Comparison of ENCODE assay signal across 9 cellular contexts in genomic region chr19:39413269-39413902, GRCh38. TPM values are rescaled to one million over a fixed set of nuclear protein-coding genes. Genes with fewer than 3 reads are reported as not detected.
DNase-seq lines count a peak whose midpoint lies in the region; FAIRE-seq and TF ChIP-seq lines count a peak whose summit lies in the region.
"Had no signal": no experiment of that assay in that cellular context is flagged by ENCODE, and none has a peak within 500 bp of the region (broad histone marks: within the 10 kb centered on the region; RNA-seq: fewer than 3 reads in every experiment).

No MANE protein-coding gene starts in this region.

- no peak overlapping the region for H2AFZ ChIP-seq in H9 (ENCODE audit: low read length)
- peak overlapping the region; percentile 73 for H2AFZ ChIP-seq in SU-DHL-6 (ENCODE audit: low read depth, low read length, severe bottlenecking)

- H3K4me1 ChIP-seq in A673 (ENCODE audit: insufficient read depth, low read length, poor library complexity, severe bottlenecking): peaks cover 39% of the 10 kb centered on the region
- peaks cover 4% of the 10 kb centered on the region; the same call in 1 of the 2 replicates for H3K4me1 ChIP-seq in H9 (ENCODE audit: insufficient read depth, low read length)
- H3K4me1 ChIP-seq in ectodermal cell (ENCODE audit: control insufficient read depth, insufficient read depth, low read length): peaks cover 32% of the 10 kb centered on the region
- H3K4me1 ChIP-seq in mesendoderm (ENCODE audit: control insufficient read depth, low read depth, low read length): peaks cover 16% of the 10 kb centered on the region

- H2BK120ac ChIP-seq in H9 (ENCODE audit: low read depth, low read length, poor library complexity, severe bottlenecking): peak overlapping the region; percentile 26
- H2BK120ac ChIP-seq in mesendoderm (ENCODE audit: low read depth, low read length): peak overlapping the region; percentile 73

- H3K27me3 ChIP-seq in A673 (replicated peaks; ENCODE audit: insufficient read depth, low read depth, low read length, poor library complexity) (no peaks in the 10 kb centered on the region), H9 (ENCODE audit: insufficient read depth, low read length) (no peaks in the 10 kb centered on the region), SU-DHL-6 (ENCODE audit: low read length) (no peaks in the 10 kb centered on the region), ectodermal cell (ENCODE audit: control insufficient read depth, insufficient read depth, low read length, poor library complexity, severe bottlenecking) (no peaks in the 10 kb centered on the region), mesendoderm (ENCODE audit: insufficient read depth, low read length, poor library complexity) (no peaks in the 10 kb centered on the region)

- CTCF ChIA-PET in A673 (lab: Charles Lee): interaction anchor here (0.6 to 1.5 kb wide), 2 partner anchors 22 to 71 kb away, joined by 3 to 5 read pairs; partner anchors contain the start of genes RPS16 and SAMD4B

- H3K18ac ChIP-seq in H9 (ENCODE audit: insufficient read length, low read depth, low read length) (peak overlapping the region; percentile 83), mesendoderm (ENCODE audit: low read length) (peak overlapping the region; percentile 98)

- H4K5ac ChIP-seq in H9 (ENCODE audit: insufficient read length, low read depth, low read length) (no peak overlapping the region), mesendoderm (ENCODE audit: low read length) (no peak overlapping the region)

- no peak overlapping the region for H2BK12ac ChIP-seq in H9 (ENCODE audit: insufficient read length, low read depth, low read length)

- H3K4me1 Mint-ChIP-seq in H9: peaks cover 34 to 43% of the 10 kb centered on the region in 2 experiments

- H3K9me3 ChIP-seq in A673 (ENCODE audit: low read depth, low read length, poor library complexity, severe bottlenecking) (no peaks in the 10 kb centered on the region), H9 (ENCODE audit: control insufficient read depth, low read depth, low read length) (no peaks in the 10 kb centered on the region), SU-DHL-6 (ENCODE audit: insufficient read depth, low read length) (no peaks in the 10 kb centered on the region), ectodermal cell (ENCODE audit: control insufficient read depth, low read length) (no peaks in the 10 kb centered on the region)

- peaks cover 25% of the 10 kb centered on the region for H3K36me3 ChIP-seq in A673 (ENCODE audit: insufficient read depth, low read length, poor library complexity, severe bottlenecking)
- H3K36me3 ChIP-seq in SU-DHL-6 (ENCODE audit: low read length): no peaks in the 10 kb centered on the region
- peaks cover 10% of the 10 kb centered on the region for H3K36me3 ChIP-seq in ectodermal cell (ENCODE audit: control insufficient read depth, insufficient read depth, low read length)
- no peaks in the 10 kb centered on the region for H3K36me3 ChIP-seq in mesendoderm (ENCODE audit: control insufficient read depth, insufficient read depth, low read length)

- peak overlapping the region; percentile 85 for H3K9ac ChIP-seq in H9 (ENCODE audit: extremely low read depth, insufficient read length, low read length)
- peak overlapping the region; percentile 100 for H3K9ac ChIP-seq in SU-DHL-6 (ENCODE audit: low read length)
- peak overlapping the region; percentile 98 for H3K9ac ChIP-seq in mesendoderm (ENCODE audit: low read length)

- peak overlapping the region; percentile 74 for H3K14ac ChIP-seq in H9 (ENCODE audit: insufficient read depth, low read length)

- peaks cover 2% of the 10 kb centered on the region for H4K20me1 ChIP-seq in H9 (ENCODE audit: control insufficient read depth, insufficient read depth, insufficient read length)
- H4K20me1 ChIP-seq in SU-DHL-6 (ENCODE audit: low read depth, low read length): no peaks in the 10 kb centered on the region

- H3K4me3 ChIP-seq in A673 (ENCODE audit: low read depth, low read length, poor library complexity, severe bottlenecking): peak overlapping the region; percentile 100
- H3K4me3 ChIP-seq in SU-DHL-6 (ENCODE audit: insufficient read depth, low read length, poor library complexity, severe bottlenecking): peak overlapping the region; percentile 100
- peak overlapping the region; percentile 91 for H3K4me3 ChIP-seq in ectodermal cell (ENCODE audit: insufficient read depth, low read depth, low read length)
- peak overlapping the region; percentile 84 for H3K4me3 ChIP-seq in mesendoderm (ENCODE audit: low read length)

- H4K8ac ChIP-seq in H9 (replicated peaks; ENCODE audit: insufficient read length, low read depth, low read length) (no peak overlapping the region), mesendoderm (ENCODE audit: low read depth, low read length) (peak overlapping the region; percentile 78)

- no peaks in the 10 kb centered on the region; a peak in 1 of 5 replicates for H3K9me3 Mint-ChIP-seq in H9

- peak overlapping the region; percentile 96 to 97 for H3K4me3 Mint-ChIP-seq in H9

- BruUV-seq in A673 (replicated peaks; lab: Mats Ljungman, UMichigan): no TSS peak

- WGBS in H9 (ENCODE audit: extremely low coverage, insufficient read length, low lambda C conversion rate): no CpG with 5 or more reads among the region's 55 CpGs
- WGBS in ectodermal cell, 2 experiments: 0 to 1% methylated on average over 55 of the region's 55 CpGs
- no CpG with 5 or more reads among the region's 55 CpGs for WGBS in mesendoderm (ENCODE audit: extremely low coverage, insufficient coverage, low lambda C conversion rate)

- in situ Hi-C loops in G401 (cut with HindIII; ENCODE audit: low sequenced_read_pairs): no loop called here

- H3K23me2 ChIP-seq in H9 (ENCODE audit: insufficient read length, low read depth, low read length, poor library complexity, severe bottlenecking): peaks cover 7% of the 10 kb centered on the region

- H2BK15ac ChIP-seq in H9 (ENCODE audit: low read depth, low read length) (no peak overlapping the region), mesendoderm (replicated peaks; ENCODE audit: low read depth) (no peak overlapping the region)

- H2AK5ac ChIP-seq in H9 (ENCODE audit: insufficient read length, low read length): no peak overlapping the region
- peak overlapping the region; percentile 20 for H2AK5ac ChIP-seq in mesendoderm (ENCODE audit: low read length)

- H3K4ac ChIP-seq in H9 (ENCODE audit: low read depth, low read length): no peak overlapping the region; the same call in 1 of the 2 replicates
- H3K4ac ChIP-seq in mesendoderm (ENCODE audit: low read depth, low read length): peak overlapping the region; percentile 98

- intact Hi-C loops in A673 (cut with micrococcal nuclease; ENCODE audit: unreplicated experiment): loop anchor here (5.0 kb wide), 1 partner anchor 291 kb away; no protein-coding TSS in a partner anchor

- peaks cover 34% of the 10 kb centered on the region for H3F3A ChIP-seq in SU-DHL-6 (ENCODE audit: insufficient read depth)

- no peak overlapping the region for H3K56ac ChIP-seq in H9 (ENCODE audit: insufficient read length, low read depth, low read length)
- H3K56ac ChIP-seq in mesendoderm (ENCODE audit: low read length): peak overlapping the region; percentile 86

- peak overlapping the region; percentile 97 for H3K27ac ChIP-seq in A673 (ENCODE audit: low read depth, low read length, poor library complexity, severe bottlenecking)
- H3K27ac ChIP-seq in H9 (ENCODE audit: insufficient read length, low read depth, low read length): no peak overlapping the region
- peak overlapping the region; percentile 83 for H3K27ac ChIP-seq in SU-DHL-6 (ENCODE audit: low read depth, low read length)
- peak overlapping the region; percentile 85 for H3K27ac ChIP-seq in ectodermal cell (ENCODE audit: insufficient read depth, low read depth, low read length, poor library complexity, severe bottlenecking)
- H3K27ac ChIP-seq in mesendoderm (ENCODE audit: low read depth, low read length): peak overlapping the region; percentile 88

- peak overlapping the region; percentile 95 to 96 (median 96) for H3K27ac Mint-ChIP-seq in H9

- POLR2A ChIA-PET in A673 (lab: Charles Lee; ENCODE audit: low non-redundant PET): interaction anchor here (1.3 to 1.5 kb wide), 2 partner anchors 15 to 23 kb away, joined by 6 to 9 read pairs; partner anchors contain the start of gene RPS16

- no peak overlapping the region for H2BK5ac ChIP-seq in H9 (ENCODE audit: insufficient read length, low read length)
- H2BK5ac ChIP-seq in mesendoderm (ENCODE audit: low read length): peak overlapping the region; percentile 96

- H3K36me3 Mint-ChIP-seq in H9 (ENCODE audit: insufficient read depth in 1 of 3, low read depth in 3 of 3): peaks cover 16 to 47% (median 32%) of the 10 kb centered on the region in 3 experiments

- H2BK20ac ChIP-seq in H9 (ENCODE audit: low read depth, low read length, poor library complexity, severe bottlenecking): no peak overlapping the region

- no peak for FAIRE-seq in urothelium cell line (lab: Jason Lieb, UNC)
- FAIRE-seq: islet of Langerhans had no signal

- no peak overlapping the region for H3T11ph ChIP-seq in H9 (ENCODE audit: low read length)

- DNase-seq in A673 (ENCODE audit: low spot score): peak; percentile 78
- DNase-seq in H9: no peak
- DNase-seq in mesendoderm: peak; percentile 63
- DNase-seq in urothelium cell line (ENCODE audit: low spot score): peak; percentile 49
- no peak for DNase-seq in G401 (ENCODE audit: low spot score)
- no peak for DNase-seq in amniotic stem cell (lab: John Stamatoyannopoulos, UW)

- H3K79me1 ChIP-seq in H9 (ENCODE audit: insufficient read depth, low read depth, low read length, poor library complexity, severe bottlenecking) (peaks cover 6% of the 10 kb centered on the region), mesendoderm (ENCODE audit: low read length) (peaks cover 20% of the 10 kb centered on the region)

- H4K91ac ChIP-seq in H9 (ENCODE audit: insufficient read length, low read depth, low read length): no peak overlapping the region

- TF ChIP-seq CTCF in A673 (conservative IDR thresholded peaks at IDR 0.05; ENCODE audit: low read depth, low read length): no peak
- TF ChIP-seq CTCF in H9 (conservative IDR thresholded peaks at IDR 0.05): no peak
- TF ChIP-seq CTCF in SU-DHL-6 (IDR thresholded peaks at IDR 0.05; ENCODE audit: insufficient read depth, low read length, poor library complexity, severe bottlenecking): no peak

- no peaks in the 10 kb centered on the region for H3K9me2 ChIP-seq in SU-DHL-6 (replicated peaks; ENCODE audit: insufficient read depth, low read length)

- H3K4me2 ChIP-seq in H9 (ENCODE audit: insufficient read depth, insufficient read length, low read length) (peak overlapping the region; percentile 89), SU-DHL-6 (ENCODE audit: low read depth, low read length, poor library complexity, severe bottlenecking) (peak overlapping the region; percentile 91), mesendoderm (ENCODE audit: low read length) (peak overlapping the region; percentile 70)

- H3K23ac ChIP-seq in H9 (ENCODE audit: insufficient read length, low read depth, low read length) (no peak overlapping the region), mesendoderm (ENCODE audit: low read length) (peak overlapping the region; percentile 29)

- H3K79me2 ChIP-seq in H9 (ENCODE audit: insufficient read depth, low read length) (peaks cover 6% of the 10 kb centered on the region; the same call in 1 of the 2 replicates), SU-DHL-6 (ENCODE audit: insufficient read depth, low read length) (peaks cover 17% of the 10 kb centered on the region), mesendoderm (ENCODE audit: control insufficient read depth, insufficient read depth, low read length) (peaks cover 36% of the 10 kb centered on the region)

- peaks cover 1% of the 10 kb centered on the region; the same call in 1 of the 2 replicates for H3K27me3 Mint-ChIP-seq in H9 (ENCODE audit: low read depth)

RNA-seq across cellular contexts. Expression of gene PLEKHG2, which starts 0.9 kb away (rescaled TPM):
- 99.1 and 99.4 TPM in 2 replicates for total RNA-seq in A673 (2021)
- 167 and 170 TPM in 2 replicates for total RNA-seq in H9 (2021)
- polyA plus RNA-seq in ectodermal cell (2013, experiment 1 of 4): 87.4 TPM
- 90.8 TPM for polyA plus RNA-seq in ectodermal cell (2013, experiment 2 of 4)
- polyA plus RNA-seq in ectodermal cell (2013, experiment 3 of 4): 60.9 TPM
- polyA plus RNA-seq in ectodermal cell (2013, experiment 4 of 4): 71.0 TPM
- polyA plus RNA-seq in mesendoderm (2013, experiment 1 of 2): 52.8 TPM
- 49.8 TPM for polyA plus RNA-seq in mesendoderm (2013, experiment 2 of 2)
- 18.3 and 21.3 TPM in 2 replicates for total RNA-seq in G401 (2014; rRNA removed; shearing (Covaris generic))

RNA-seq across cellular contexts. Expression of gene ZFP36, which starts 6.7 kb away (rescaled TPM):
- 7.1 and 8.1 TPM in 2 replicates for total RNA-seq in A673 (2021)
- total RNA-seq in H9 (2021): 14.6 and 15.4 TPM in 2 replicates
- 9.8 TPM for polyA plus RNA-seq in ectodermal cell (2013, experiment 1 of 4)
- polyA plus RNA-seq in ectodermal cell (2013, experiment 2 of 4): 7.4 TPM
- polyA plus RNA-seq in ectodermal cell (2013, experiment 3 of 4): 4.7 TPM
- 5.8 TPM for polyA plus RNA-seq in ectodermal cell (2013, experiment 4 of 4)
- 13.9 TPM for polyA plus RNA-seq in mesendoderm (2013, experiment 1 of 2)
- 13.7 TPM for polyA plus RNA-seq in mesendoderm (2013, experiment 2 of 2)
- total RNA-seq in G401 (2014; rRNA removed; shearing (Covaris generic)): 1.1 and 1.9 TPM in 2 replicates

RNA-seq across cellular contexts. Expression of gene MED29, which starts 22.2 kb away (rescaled TPM):
- total RNA-seq in A673 (2021) (37.1 and 41.9 TPM in 2 replicates), H9 (2021) (48.3 and 49.2 TPM in 2 replicates)
- 34.2 TPM for polyA plus RNA-seq in ectodermal cell (2013, experiment 1 of 4)
- polyA plus RNA-seq in ectodermal cell (2013, experiment 2 of 4): 36.8 TPM
- polyA plus RNA-seq in ectodermal cell (2013, experiment 3 of 4): 27.1 TPM
- 29.6 TPM for polyA plus RNA-seq in ectodermal cell (2013, experiment 4 of 4)
- polyA plus RNA-seq in mesendoderm (2013, experiment 1 of 2): 29.0 TPM
- polyA plus RNA-seq in mesendoderm (2013, experiment 2 of 2): 27.7 TPM
- total RNA-seq in G401 (2014; rRNA removed; shearing (Covaris generic)): 35.9 and 71.8 TPM in 2 replicates

RNA-seq across cellular contexts. Expression of gene RPS16, which starts 22.4 kb away (rescaled TPM):
- 1,898 and 1,963 TPM in 2 replicates for total RNA-seq in A673 (2021)
- 2,711 and 2,810 TPM in 2 replicates for total RNA-seq in H9 (2021)
- 1,697 TPM for polyA plus RNA-seq in ectodermal cell (2013, experiment 1 of 4)
- 1,868 TPM for polyA plus RNA-seq in ectodermal cell (2013, experiment 2 of 4)
- 2,395 TPM for polyA plus RNA-seq in ectodermal cell (2013, experiment 3 of 4)
- 2,708 TPM for polyA plus RNA-seq in ectodermal cell (2013, experiment 4 of 4)
- 4,239 TPM for polyA plus RNA-seq in mesendoderm (2013, experiment 1 of 2)
- 4,455 TPM for polyA plus RNA-seq in mesendoderm (2013, experiment 2 of 2)
- total RNA-seq in G401 (2014; rRNA removed; shearing (Covaris generic)): 167 and 180 TPM in 2 replicates

RNA-seq across cellular contexts. Expression of gene PAF1, which starts 22.5 kb away (rescaled TPM):
- total RNA-seq in A673 (2021) (70.2 and 73.3 TPM in 2 replicates), H9 (2021) (34.9 and 38.0 TPM in 2 replicates)
- 41.0 TPM for polyA plus RNA-seq in ectodermal cell (2013, experiment 1 of 4)
- 38.9 TPM for polyA plus RNA-seq in ectodermal cell (2013, experiment 2 of 4)
- polyA plus RNA-seq in ectodermal cell (2013, experiment 3 of 4): 32.5 TPM
- polyA plus RNA-seq in ectodermal cell (2013, experiment 4 of 4): 38.7 TPM
- 36.9 TPM for polyA plus RNA-seq in mesendoderm (2013, experiment 1 of 2)
- 36.2 TPM for polyA plus RNA-seq in mesendoderm (2013, experiment 2 of 2)
- 54.0 and 61.7 TPM in 2 replicates for total RNA-seq in G401 (2014; rRNA removed; shearing (Covaris generic))

Comparison
In these comparisons a context has a peak if more than half of its experiments do, and no peak if none do; other contexts are left out.
1. DNase-seq: peak in A673 (single experiment), mesendoderm (single experiment) and urothelium cell line (single experiment); none in H9 (single experiment), G401 (single experiment) and amniotic stem cell (single experiment).
2. Peak in every context shown above with its lines, with median percentiles within 50 percentile points of each other: H3K4me3 ChIP-seq, H3K4me2 ChIP-seq and H3K9ac ChIP-seq.